8 cellular contexts compared by ENCODE assay signal in the genomic region with DNA sequence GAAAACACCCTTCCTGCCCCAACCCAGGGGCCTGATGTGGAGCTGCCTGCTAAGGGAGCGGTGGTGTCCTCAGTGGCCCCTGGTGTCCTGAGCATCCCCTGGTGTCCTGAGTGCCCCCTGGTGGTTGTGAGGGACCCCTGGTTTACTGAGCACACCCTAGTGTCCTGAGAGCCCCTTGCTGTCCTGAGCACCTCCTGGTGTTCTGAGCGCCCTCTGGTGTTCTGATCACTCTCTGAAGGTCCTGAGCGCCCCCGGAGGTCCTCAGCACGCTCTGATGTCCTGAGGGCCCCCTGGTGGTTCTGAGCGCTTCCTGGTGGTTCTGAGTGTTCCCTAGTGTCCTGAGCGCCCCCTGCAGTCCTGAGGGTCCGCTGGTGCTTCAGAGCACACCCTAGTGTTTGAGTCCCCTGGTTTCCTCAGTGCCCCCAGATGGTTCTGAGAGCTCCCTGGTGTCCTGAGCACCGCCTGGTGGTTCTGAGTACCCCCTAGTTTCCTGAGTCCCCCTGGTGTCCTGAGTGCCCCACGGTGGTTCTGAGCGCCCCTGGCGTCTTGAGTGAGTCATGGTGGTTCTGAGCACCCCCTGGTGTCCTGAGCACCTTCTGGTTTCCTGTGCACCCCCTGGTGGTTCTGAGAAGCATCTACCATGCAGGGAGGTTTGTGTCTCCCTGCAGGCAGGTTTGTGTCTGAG.
DNase-seq lines count a peak whose midpoint lies in the region; ATAC-seq, FAIRE-seq and TF ChIP-seq lines count a peak whose summit lies in the region.

No MANE protein-coding gene starts in this region.

- DNase-seq in GM12891 (ENCODE audit: insufficient read length, low spot score) (no peak), memory B cell (ENCODE audit: low spot score in 2 of 2) (peak; percentile 37 to 54), NCI-H1105 treated with DMSO at 0.1 percent for 48 hours (lab: John Stamatoyannopoulos, UW) (no peak), anterior cingulate cortex (lab: John Stamatoyannopoulos, UW) (no peak), glomerular visceral epithelial cell (ENCODE audit: extremely low spot score) (no peak), OCI-M2 (lab: John Stamatoyannopoulos, UW; ENCODE audit: unreplicated experiment) (no peak)

- FAIRE-seq in GM12891 (lab: Jason Lieb, UNC) = peak; percentile 60

- peak; percentile 37 for TF ChIP-seq CTCF in SU-DHL-6 (IDR thresholded peaks at IDR 0.05; ENCODE audit: insufficient read depth, low read length, poor library complexity, severe bottlenecking)

- peaks cover 18% of the 10 kb centered on the region; the same call in 1 of the 2 replicates for H3K9me3 ChIP-seq in SU-DHL-6 (ENCODE audit: insufficient read depth, low read length)

- no peaks in the 10 kb centered on the region for H3K27me3 ChIP-seq in SU-DHL-6 (ENCODE audit: low read length)

- ATAC-seq in HG02588 (IDR thresholded peaks at IDR 0.05; ENCODE audit: unreplicated experiment) (peak; percentile 83), memory B cell (ENCODE audit: low read depth) (peak; percentile 87)

- no peak for TF ChIP-seq POLR2A in GM12891 (IDR thresholded peaks at IDR 0.05; ENCODE audit: low read depth, low read length)

- no peak overlapping the region for H3K9ac ChIP-seq in SU-DHL-6 (ENCODE audit: low read length)

- no peak overlapping the region for H3K27ac ChIP-seq in SU-DHL-6 (ENCODE audit: low read depth, low read length)

- H2AFZ ChIP-seq in SU-DHL-6 (ENCODE audit: low read depth, low read length, severe bottlenecking) = no peak overlapping the region

- H3F3A ChIP-seq in SU-DHL-6 (ENCODE audit: insufficient read depth) = no peaks in the 10 kb centered on the region

- no peaks in the 10 kb centered on the region for H3K36me3 Mint-ChIP-seq in memory B cell

- no peaks in the 10 kb centered on the region for H4K20me1 ChIP-seq in SU-DHL-6 (ENCODE audit: low read depth, low read length)

- no peaks in the 10 kb centered on the region for H3K9me3 Mint-ChIP-seq in memory B cell

- no peak overlapping the region for H3K27ac Mint-ChIP-seq in memory B cell

- peaks cover 1% of the 10 kb centered on the region for H3K27me3 Mint-ChIP-seq in memory B cell

- H3K79me2 ChIP-seq in SU-DHL-6 (ENCODE audit: insufficient read depth, low read length) = no peaks in the 10 kb centered on the region

- H3K4me1 Mint-ChIP-seq in memory B cell = peaks cover 2% of the 10 kb centered on the region

- no peaks in the 10 kb centered on the region for H3K9me2 ChIP-seq in SU-DHL-6 (replicated peaks; ENCODE audit: insufficient read depth, low read length)

- no peaks in the 10 kb centered on the region; the same call in 1 of the 2 replicates for H3K36me3 ChIP-seq in SU-DHL-6 (ENCODE audit: low read length)

- no peak overlapping the region for H3K4me3 Mint-ChIP-seq in memory B cell

- H3K4me2 ChIP-seq in SU-DHL-6 (ENCODE audit: low read depth, low read length, poor library complexity, severe bottlenecking) = no peak overlapping the region

- H3K4me3 ChIP-seq in SU-DHL-6 (ENCODE audit: insufficient read depth, low read length, poor library complexity, severe bottlenecking) = no peak overlapping the region

TF ChIP-seq in GM12891, 5 proteins besides CTCF, POLR2A, EP300 and RAD21:
- no peak for TF ChIP-seq SPI1 (IDR thresholded peaks at IDR 0.05; ENCODE audit: low read depth, low read length)
- TF ChIP-seq POLR2AphosphoS5 (IDR thresholded peaks at IDR 0.05; ENCODE audit: low read depth, low read length) = no peak
- no peak for TF ChIP-seq TAF1 (IDR thresholded peaks at IDR 0.05; ENCODE audit: low read depth, low read length)
- no peak for TF ChIP-seq PAX5 (IDR thresholded peaks at IDR 0.05; ENCODE audit: insufficient read depth, low read length, severe bottlenecking)
- no peak for TF ChIP-seq POU2F2 (IDR thresholded peaks at IDR 0.05; ENCODE audit: low read depth, low read length)

Comparison
In these comparisons a context has a peak if more than half of its experiments do, and no peak if none do; other contexts are left out.
1. DNase-seq: peak in memory B cell (2 of 2); none in GM12891 (single experiment), NCI-H1105 treated with DMSO at 0.1 percent for 48 hours (single experiment), anterior cingulate cortex (0 of 58), glomerular visceral epithelial cell (single experiment) and OCI-M2 (single experiment).